In genomic region chr2:74498500-74499268, GRCh38 we compare ENCODE assay signal across 9 cellular contexts. TPM values are rescaled to one million over a fixed set of nuclear protein-coding genes. Genes with fewer than 3 reads are reported as not detected.
A peak's percentile ranks its signal among the peaks of the same experiment; 100 is the strongest.
DNase-seq lines count a peak whose midpoint lies in the region; ATAC-seq and TF ChIP-seq lines count a peak whose summit lies in the region.
"Had no signal": no experiment of that assay in that cellular context is flagged by ENCODE, and none has a peak within 500 bp of the region (broad histone marks: within the 10 kb centered on the region; RNA-seq: fewer than 3 reads in every experiment).

No MANE protein-coding gene starts in this region.

- no peak for TF ChIP-seq CTCF in HEK293 (tag by site-specific recombination; IDR thresholded peaks at IDR 0.05)
- no peak for TF ChIP-seq CTCF in thyroid gland (IDR thresholded peaks at IDR 0.05)

- H3K36me3 ChIP-seq in HEK293 (ENCODE audit: control insufficient read depth in 2 of 2, insufficient read depth in 1 of 2, low read length in 2 of 2): peaks cover 0 to 8% of the 10 kb centered on the region in 2 experiments; a peak in 1 of 3 replicates
- H3K36me3 ChIP-seq in thyroid gland: peaks cover 0 to under 1% of the 10 kb centered on the region in 2 donors

- intact Hi-C loops in thyroid gland (cut with DNase I): no loop called here

- CTCF ChIA-PET in HEK293 (lab: Yijun Ruan, JAX): no interaction called here

- peak overlapping the region; percentile 87 for H3K4me3 Mint-ChIP-seq in activated naive CD8-positive, alpha-beta T cell treated with anti-CD3 and anti-CD28 coated beads, Interleukin-2, amount 10 ng/mL, durations not matched to agents 7 days and 5 days

- H3K27ac Mint-ChIP-seq in activated naive CD8-positive, alpha-beta T cell treated with anti-CD3 and anti-CD28 coated beads, Interleukin-2, amount 10 ng/mL, durations not matched to agents 7 days and 5 days: peak overlapping the region; percentile 42

- 4% methylated on average over 36 of the region's 41 CpGs for WGBS in thyroid gland, 2 donors

- peaks cover 26% of the 10 kb centered on the region for H3K4me1 Mint-ChIP-seq in activated naive CD8-positive, alpha-beta T cell treated with anti-CD3 and anti-CD28 coated beads, Interleukin-2, amount 10 ng/mL, durations not matched to agents 7 days and 5 days

- DNase-seq in AG08395 (ENCODE audit: low spot score): peak; percentile 21
- DNase-seq in activated naive CD8-positive, alpha-beta T cell treated with anti-CD3 and anti-CD28 coated beads, Interleukin-2, amount 10 ng/mL, durations not matched to agents 7 days and 5 days: peak; percentile 61
- DNase-seq in kidney tubule cell (ENCODE audit: low spot score): peak; percentile 57
- peak; percentile 66 to 67 for DNase-seq in thyroid gland
- no peak for DNase-seq in DMS114 treated with DMSO at 0.1 percent for 48 hours (lab: John Stamatoyannopoulos, UW; ENCODE audit: unreplicated experiment)
- no peak for DNase-seq in NCI-H2029 treated with DMSO at 0.1 percent for 48 hours (lab: John Stamatoyannopoulos, UW)

- ATAC-seq in activated naive CD8-positive, alpha-beta T cell treated with anti-CD3 and anti-CD28 coated beads, Interleukin-2, amount 10 ng/mL, durations not matched to agents 7 days and 5 days (ENCODE audit: low read depth): peak; percentile 40
- no peak for ATAC-seq in HG03378 (IDR thresholded peaks at IDR 0.05; ENCODE audit: unreplicated experiment)

- H3K9me3 ChIP-seq in HEK293 (ENCODE audit: control insufficient read depth, insufficient read depth, low read depth, low read length) (no peaks in the 10 kb centered on the region), thyroid gland (no peaks in the 10 kb centered on the region)

- H3K27ac ChIP-seq in HEK293 (ENCODE audit: extremely low read depth, low read depth, low read length): no peak overlapping the region
- H3K27ac ChIP-seq in thyroid gland: no peak overlapping the region
- H3K27ac ChIP-seq: epithelial cell of prostate had no signal

- H3K27me3 Mint-ChIP-seq in activated naive CD8-positive, alpha-beta T cell treated with anti-CD3 and anti-CD28 coated beads, Interleukin-2, amount 10 ng/mL, durations not matched to agents 7 days and 5 days: peaks cover 54% of the 10 kb centered on the region

- H3K4me1 ChIP-seq in HEK293 (ENCODE audit: control insufficient read depth, insufficient read depth, low read length) (no peaks in the 10 kb centered on the region), thyroid gland (peaks cover 29 to 33% of the 10 kb centered on the region in 2 donors)

- POLR2A ChIA-PET in HEK293 (lab: Yijun Ruan, JAX): no interaction called here
- POLR2A ChIA-PET in activated naive CD8-positive, alpha-beta T cell treated with anti-CD3 and anti-CD28 coated beads, Interleukin-2, amount 10 ng/mL, durations not matched to agents 7 days and 5 days (lab: Charles Lee): interaction anchor here (1.2 to 3.2 kb wide), 5 partner anchors 8 to 31 kb away, joined by 4 to 12 read pairs (median 8); partner anchors contain the start of genes AUP1, CCDC142, HTRA2 and PCGF1

- H3K4me3 ChIP-seq in HEK293 (ENCODE audit: low read depth, low read length) (no peak overlapping the region), thyroid gland (replicated peaks in 1 of 3) (peak overlapping the region in 1 of 3 donors; percentile 19)

- peaks cover 2% of the 10 kb centered on the region for H3K36me3 Mint-ChIP-seq in activated naive CD8-positive, alpha-beta T cell treated with anti-CD3 and anti-CD28 coated beads, Interleukin-2, amount 10 ng/mL, durations not matched to agents 7 days and 5 days

- peaks cover 7% of the 10 kb centered on the region for H3K27me3 ChIP-seq in thyroid gland

- H3K9me3 Mint-ChIP-seq in activated naive CD8-positive, alpha-beta T cell treated with anti-CD3 and anti-CD28 coated beads, Interleukin-2, amount 10 ng/mL, durations not matched to agents 7 days and 5 days: no peaks in the 10 kb centered on the region

- TF ChIP-seq POLR2A in thyroid gland (IDR thresholded peaks at IDR 0.05): no peak

TF ChIP-seq in HEK293, 187 proteins besides CTCF, POLR2A, EP300 and RAD21:
- TF ChIP-seq ZNF223 (tag by site-specific recombination; IDR thresholded peaks at IDR 0.05): no peak
- no peak for TF ChIP-seq ZFHX2 (tag by site-specific recombination; conservative IDR thresholded peaks at IDR 0.05)
- TF ChIP-seq ZNF341 (tag by site-specific recombination; IDR thresholded peaks at IDR 0.05; ENCODE audit: low read depth): no peak
- no peak for TF ChIP-seq ZNF184 (tag by site-specific recombination; IDR thresholded peaks at IDR 0.05)
- TF ChIP-seq ZFP69B (tag by site-specific recombination; IDR thresholded peaks at IDR 0.05): no peak
- TF ChIP-seq GFI1B (tag by site-specific recombination; IDR thresholded peaks at IDR 0.05): no peak
- no peak for TF ChIP-seq ZNF416 (tag by site-specific recombination; IDR thresholded peaks at IDR 0.05)
- TF ChIP-seq SCRT2 (tag by site-specific recombination; IDR thresholded peaks at IDR 0.05): peak; percentile 87
- no peak for TF ChIP-seq SP3 (tag by site-specific recombination; IDR thresholded peaks at IDR 0.05)

RNA-seq across cellular contexts. Expression of gene LBX2, which starts 0.7 kb away (rescaled TPM):
- total RNA-seq in activated naive CD8-positive, alpha-beta T cell treated with anti-CD3 and anti-CD28 coated beads, Interleukin-2, amount 10 ng/mL, durations not matched to agents 7 days and 5 days: 1 to 10 TPM; 1.2 to 1.3 TPM
- 1 to 10 TPM in 2 of 4 donors, under 1 TPM in 1, not detected in 1; 0.50 to 2.6 (median 1.9) TPM for total RNA-seq in thyroid gland

RNA-seq across cellular contexts. Expression of gene PCGF1, which starts 8.8 kb away (rescaled TPM):
- 10 to 100 TPM; 35.9 to 40.1 TPM for total RNA-seq in activated naive CD8-positive, alpha-beta T cell treated with anti-CD3 and anti-CD28 coated beads, Interleukin-2, amount 10 ng/mL, durations not matched to agents 7 days and 5 days
- 10 to 100 TPM; 11.0 to 25.9 (median 17.1) TPM for total RNA-seq in thyroid gland

RNA-seq across cellular contexts. Expression of gene TLX2, which starts 15.6 kb away (rescaled TPM):
- under 1 TPM; 0.69 to 0.88 TPM for total RNA-seq in activated naive CD8-positive, alpha-beta T cell treated with anti-CD3 and anti-CD28 coated beads, Interleukin-2, amount 10 ng/mL, durations not matched to agents 7 days and 5 days
- total RNA-seq in thyroid gland: not detected

RNA-seq across cellular contexts. Expression of gene TTC31, which starts 15.8 kb away (rescaled TPM):
- 10 to 100 TPM; 44.1 to 46.2 TPM for total RNA-seq in activated naive CD8-positive, alpha-beta T cell treated with anti-CD3 and anti-CD28 coated beads, Interleukin-2, amount 10 ng/mL, durations not matched to agents 7 days and 5 days
- total RNA-seq in thyroid gland: 10 to 100 TPM; 18.9 to 38.0 (median 22.4) TPM

RNA-seq across cellular contexts. Expression of gene CCDC142, which starts 15.9 kb away (rescaled TPM):
- 10 to 100 TPM; 36.8 to 37.1 TPM for total RNA-seq in activated naive CD8-positive, alpha-beta T cell treated with anti-CD3 and anti-CD28 coated beads, Interleukin-2, amount 10 ng/mL, durations not matched to agents 7 days and 5 days
- total RNA-seq in thyroid gland: 10 to 100 TPM; 13.6 to 58.7 (median 31.3) TPM

Comparison
In these comparisons a context has a peak if more than half of its experiments do, and no peak if none do; other contexts are left out.
1. DNase-seq: peak in AG08395 (single experiment), activated naive CD8-positive, alpha-beta T cell treated with anti-CD3 and anti-CD28 coated beads, Interleukin-2, amount 10 ng/mL, durations not matched to agents 7 days and 5 days (single experiment), kidney tubule cell (single experiment) and thyroid gland (2 of 2); none in DMS114 treated with DMSO at 0.1 percent for 48 hours (single experiment) and NCI-H2029 treated with DMSO at 0.1 percent for 48 hours (single experiment).